ENCODE assay signal across 17 cellular contexts in the genomic region with DNA sequence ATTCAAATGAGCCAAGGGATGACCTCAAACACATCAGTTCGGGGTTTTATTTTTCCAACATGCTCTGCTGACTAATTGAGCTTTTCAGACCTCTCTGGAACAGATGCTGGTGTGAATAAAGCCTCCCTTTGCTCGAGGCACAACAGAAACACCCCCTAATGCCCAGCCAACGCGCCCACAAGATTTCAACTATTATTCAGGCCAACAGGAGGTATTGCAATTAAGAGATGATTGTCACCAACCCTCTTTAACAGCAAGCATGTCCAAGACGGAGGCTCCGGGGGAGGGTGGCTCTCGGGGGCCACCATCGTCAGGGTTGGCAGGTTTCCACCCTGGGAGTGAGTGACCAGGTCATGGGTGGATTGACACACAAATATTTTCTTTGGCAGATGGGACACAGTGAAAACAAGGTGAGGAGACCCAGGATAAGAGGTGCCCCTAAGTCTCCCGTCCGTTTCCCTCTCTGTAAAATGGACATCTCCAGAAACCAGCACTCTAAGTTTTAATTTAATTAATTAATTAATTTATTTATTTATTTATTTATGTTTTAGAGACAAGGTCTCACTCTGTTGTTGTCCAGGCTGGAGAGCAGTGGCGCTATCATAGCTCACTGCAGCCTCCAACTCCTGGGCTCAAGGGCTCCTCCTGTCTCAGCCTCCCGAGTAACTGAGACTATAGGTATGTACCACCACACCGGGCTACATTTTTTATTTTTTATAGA. TPM values are rescaled to one million over a fixed set of nuclear protein-coding genes. Genes with fewer than 3 reads are reported as not detected.
"Had no signal": no experiment of that assay in that cellular context is flagged by ENCODE, and none has a peak within 500 bp of the region (broad histone marks: within the 10 kb centered on the region; RNA-seq: fewer than 3 reads in every experiment).

No MANE protein-coding gene starts in this region.

- H3K27me3 Mint-ChIP-seq: activated CD4-positive, alpha-beta T cell treated with anti-CD3 and anti-CD28 coated beads, Interleukin-2, amount 10 ng/mL, durations not matched to agents 7 days and 5 days; stimulated activated naive B cell treated with anti-CD40 and anti-IgM and Interleukin-4, amounts not matched to agents 10 μg/mL and 1 μg/mL and 100 μg/mL, for 72 hours had no signal

- H3K36me3 Mint-ChIP-seq: activated naive CD4-positive, alpha-beta T cell treated with anti-CD3 and anti-CD28 coated beads, Interleukin-2, amount 10 ng/mL, durations not matched to agents 7 days and 5 days; immature natural killer cell; stimulated activated naive B cell treated with anti-CD40 and anti-IgM and Interleukin-4, amounts not matched to agents 10 μg/mL and 1 μg/mL and 100 μg/mL, for 72 hours had no signal

- H3K4me1 ChIP-seq: breast epithelium had no signal

- H3K36me3 ChIP-seq: breast epithelium, gastroesophageal sphincter, heart right ventricle, thoracic aorta had no signal

- DNase-seq: activated CD4-positive, alpha-beta T cell treated with anti-CD3 and anti-CD28 coated beads, Interleukin-2, amount 10 ng/mL, durations not matched to agents 7 days and 5 days; activated CD8-positive, alpha-beta memory T cell treated with anti-CD3 and anti-CD28 coated beads, Interleukin-2, amount 50 U/mL, for 4 hours; activated naive CD4-positive, alpha-beta T cell treated with anti-CD3 and anti-CD28 coated beads, Interleukin-2, amount 10 ng/mL, durations not matched to agents 7 days and 5 days; activated T-cell treated with anti-CD3 and anti-CD28 coated beads, Interleukin-2, amount 50 U/mL, for 4 hours; effector CD4-positive, alpha-beta T cell; heart right ventricle; immature natural killer cell; mesenchymal stem cell; mucosa of descending colon; naive B cell; stimulated activated naive B cell treated with anti-CD40 and anti-IgM and Interleukin-4, amounts not matched to agents 10 μg/mL and 1 μg/mL and 100 μg/mL, for 72 hours; T-helper 1 cell; T1000 had no signal

- H3K4me3 Mint-ChIP-seq: activated CD4-positive, alpha-beta T cell treated with anti-CD3 and anti-CD28 coated beads, Interleukin-2, amount 10 ng/mL, durations not matched to agents 7 days and 5 days; activated naive CD4-positive, alpha-beta T cell treated with anti-CD3 and anti-CD28 coated beads, Interleukin-2, amount 10 ng/mL, durations not matched to agents 7 days and 5 days; activated T-cell treated with anti-CD3 and anti-CD28 coated beads, Interleukin-2, amount 50 U/mL, for 4 hours; immature natural killer cell; naive B cell; stimulated activated naive B cell treated with anti-CD40 and anti-IgM and Interleukin-4, amounts not matched to agents 10 μg/mL and 1 μg/mL and 100 μg/mL, for 72 hours had no signal

- H3K9me3 Mint-ChIP-seq: activated naive CD4-positive, alpha-beta T cell treated with anti-CD3 and anti-CD28 coated beads, Interleukin-2, amount 10 ng/mL, durations not matched to agents 7 days and 5 days; activated T-cell treated with anti-CD3 and anti-CD28 coated beads, Interleukin-2, amount 50 U/mL, for 4 hours; immature natural killer cell had no signal

- H3K9me3 ChIP-seq: breast epithelium, mucosa of descending colon, thoracic aorta had no signal

- ATAC-seq: activated T-cell treated with anti-CD3 and anti-CD28 coated beads, Interleukin-2, amount 50 U/mL, for 4 hours; gastroesophageal sphincter; heart right ventricle; mucosa of descending colon; stimulated activated naive B cell treated with anti-CD40 and anti-IgM and Interleukin-4, amounts not matched to agents 10 μg/mL and 1 μg/mL and 100 μg/mL, for 72 hours had no signal

- H3K27ac Mint-ChIP-seq: activated CD4-positive, alpha-beta T cell treated with anti-CD3 and anti-CD28 coated beads, Interleukin-2, amount 10 ng/mL, durations not matched to agents 7 days and 5 days; activated naive CD4-positive, alpha-beta T cell treated with anti-CD3 and anti-CD28 coated beads, Interleukin-2, amount 10 ng/mL, durations not matched to agents 7 days and 5 days; immature natural killer cell; stimulated activated naive B cell treated with anti-CD40 and anti-IgM and Interleukin-4, amounts not matched to agents 10 μg/mL and 1 μg/mL and 100 μg/mL, for 72 hours had no signal

- H3K27me3 ChIP-seq: breast epithelium, gastroesophageal sphincter had no signal

- H3K27ac ChIP-seq: breast epithelium, gastroesophageal sphincter, heart right ventricle, thoracic aorta had no signal

- H3K4me3 ChIP-seq: breast epithelium, gastroesophageal sphincter, heart right ventricle, mucosa of descending colon, thoracic aorta had no signal

- H3K4me1 Mint-ChIP-seq: activated naive CD4-positive, alpha-beta T cell treated with anti-CD3 and anti-CD28 coated beads, Interleukin-2, amount 10 ng/mL, durations not matched to agents 7 days and 5 days; naive B cell had no signal

RNA-seq across cellular contexts. Expression of gene MAP1LC3B2, which starts 56.1 kb away (rescaled TPM):
- total RNA-seq: urinary bladder had no signal
